Comparison of ENCODE assay signal across 1 cellular context in genomic region chr13:25494708-25495411, GRCh38.
TF ChIP-seq lines count a peak whose summit lies in the region.

No MANE protein-coding gene starts in this region.

TF ChIP-seq in K562, 482 proteins besides CTCF, POLR2A, EP300 and RAD21 (continued from another document):
- no peak for TF ChIP-seq E2F4 (CRISPR knock-in tag; IDR thresholded peaks at IDR 0.05; ENCODE audit: low read depth)
- no peak for TF ChIP-seq EZH2 (IDR thresholded peaks at IDR 0.05; ENCODE audit: borderline replicate concordance, low read depth, low read length)
- TF ChIP-seq CSDE1 (IDR thresholded peaks at IDR 0.05), result no peak
- no peak for TF ChIP-seq PML (IDR thresholded peaks at IDR 0.05; ENCODE audit: low read length)
TF ChIP-seq in K562: peak in this region for 0.
